18 cellular contexts compared by ENCODE assay signal in the genomic region with DNA sequence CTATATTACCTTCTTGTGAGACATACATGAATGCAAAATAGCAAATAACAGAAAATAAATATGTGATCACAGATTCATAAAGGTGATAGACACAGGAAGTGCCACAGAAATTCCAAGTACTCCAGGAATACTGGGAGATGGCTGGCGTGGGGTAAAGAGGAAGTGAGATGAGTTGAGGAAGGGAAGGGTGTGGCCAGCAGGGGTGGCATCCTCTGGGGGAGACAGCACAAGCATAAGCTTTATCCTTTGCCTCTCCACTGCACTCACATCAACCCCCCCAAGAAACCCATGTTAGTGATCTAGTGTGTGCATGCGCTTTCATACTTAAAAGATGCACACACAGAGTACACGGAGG.
A peak's percentile ranks its signal among the peaks of the same experiment; 100 is the strongest.
DNase-seq lines count a peak whose midpoint lies in the region; ATAC-seq and TF ChIP-seq lines count a peak whose summit lies in the region.
"Had no signal": no experiment of that assay in that cellular context is flagged by ENCODE, and none has a peak within 500 bp of the region (broad histone marks: within the 10 kb centered on the region; RNA-seq: fewer than 3 reads in every experiment).

No MANE protein-coding gene starts in this region.

- H3K27ac Mint-ChIP-seq in naive B cell, result peak overlapping the region in 5 of 6 donors; percentile 2 to 90 (median 73)
- H3K27ac Mint-ChIP-seq in activated naive CD8-positive, alpha-beta T cell treated with anti-CD3 and anti-CD28 coated beads, Interleukin-2, amount 50 U/mL, for 24 hours, result no peak overlapping the region
- H3K27ac Mint-ChIP-seq: HFFc6 had no signal

- peaks cover 28% of the 10 kb centered on the region; the same call in 1 of the 2 replicates for H3F3A ChIP-seq in PC-9 (ENCODE audit: insufficient read depth, low read depth)

- TF ChIP-seq CTCF in GM12873 (IDR thresholded peaks at IDR 0.05; ENCODE audit: insufficient read depth, low read depth, low read length, missing control alignments) (peak; percentile 5), PC-9 (conservative IDR thresholded peaks at IDR 0.05) (no peak)

- DNase-seq in PC-9 (no peak), naive B cell (no peak), GF-D8 (lab: John Stamatoyannopoulos, UW) (no peak), left cardiac atrium (no peak)
- no peak for DNase-seq in activated naive CD8-positive, alpha-beta T cell treated with anti-CD3 and anti-CD28 coated beads, Interleukin-2, amount 50 U/mL, for 24 hours
- DNase-seq: activated effector memory CD4-positive, alpha-beta T cell treated with anti-CD3 and anti-CD28 coated beads, Interleukin-2, amount 50 U/mL, for 16 hours; HFFc6; Karpas-422; mesendoderm; NCI-H1694 treated with DMSO at 0.1 percent for 48 hours; OCI-M1; sigmoid colon had no signal

- no peaks in the 10 kb centered on the region for H3K9me3 ChIP-seq in PC-9 (ENCODE audit: insufficient read depth, low read depth)
- H3K9me3 ChIP-seq: ascending aorta, sigmoid colon, thoracic aorta had no signal

- peaks cover 24 to 38% (median 30%) of the 10 kb centered on the region in 3 donors for H3K4me1 Mint-ChIP-seq in naive B cell
- H3K4me1 Mint-ChIP-seq in activated naive CD8-positive, alpha-beta T cell treated with anti-CD3 and anti-CD28 coated beads, Interleukin-2, amount 50 U/mL, for 24 hours, result peaks cover 13% of the 10 kb centered on the region

- no peaks in the 10 kb centered on the region for H3K27me3 Mint-ChIP-seq in naive B cell
- no peaks in the 10 kb centered on the region for H3K27me3 Mint-ChIP-seq in activated naive CD8-positive, alpha-beta T cell treated with anti-CD3 and anti-CD28 coated beads, Interleukin-2, amount 50 U/mL, for 24 hours

- no peaks in the 10 kb centered on the region for H3K36me3 ChIP-seq in PC-9 (ENCODE audit: low read depth)

- no peak overlapping the region for H3K4me3 ChIP-seq in PC-9
- H3K4me3 ChIP-seq: ascending aorta, coronary artery, sigmoid colon, thoracic aorta had no signal

- no peaks in the 10 kb centered on the region for H3K79me2 ChIP-seq in PC-9 (ENCODE audit: low read depth)

- H3K9me2 ChIP-seq in PC-9 (ENCODE audit: insufficient read depth), result no peaks in the 10 kb centered on the region

- H3K27ac ChIP-seq in PC-9, result peak overlapping the region; percentile 78
- H3K27ac ChIP-seq: coronary artery, sigmoid colon had no signal

- peaks cover 34% of the 10 kb centered on the region for H3K4me1 ChIP-seq in PC-9 (replicated peaks; ENCODE audit: insufficient read depth)
- H3K4me1 ChIP-seq: ascending aorta, sigmoid colon had no signal

- intact Hi-C loops in PC-9 (cut with micrococcal nuclease; ENCODE audit: unreplicated experiment) (no loop called here), left cardiac atrium (cut with DNase I) (no loop called here)

- no peak overlapping the region for H2AFZ ChIP-seq in PC-9

- H4K20me1 ChIP-seq in PC-9 (ENCODE audit: insufficient read depth), result no peaks in the 10 kb centered on the region

- no peaks in the 10 kb centered on the region for H3K36me3 Mint-ChIP-seq in naive B cell
- H3K36me3 Mint-ChIP-seq in activated naive CD8-positive, alpha-beta T cell treated with anti-CD3 and anti-CD28 coated beads, Interleukin-2, amount 50 U/mL, for 24 hours (ENCODE audit: low read depth), result no peaks in the 10 kb centered on the region

- no peaks in the 10 kb centered on the region for H3K9me3 Mint-ChIP-seq in naive B cell
- H3K9me3 Mint-ChIP-seq in activated naive CD8-positive, alpha-beta T cell treated with anti-CD3 and anti-CD28 coated beads, Interleukin-2, amount 50 U/mL, for 24 hours, result no peaks in the 10 kb centered on the region
- H3K9me3 Mint-ChIP-seq: HFFc6 had no signal

- POLR2A ChIA-PET in PC-9 (lab: Charles Lee; ENCODE audit: unreplicated experiment), result no interaction called here

- ATAC-seq in HG02642 (IDR thresholded peaks at IDR 0.05; ENCODE audit: poor library complexity, unreplicated experiment) (peak; percentile 42), naive B cell (ENCODE audit: low read depth in 2 of 2) (peak; percentile 19 to 33), GM18517 (IDR thresholded peaks at IDR 0.05; ENCODE audit: unreplicated experiment) (no peak), left cardiac atrium (no peak)
- ATAC-seq in activated naive CD8-positive, alpha-beta T cell treated with anti-CD3 and anti-CD28 coated beads, Interleukin-2, amount 50 U/mL, for 24 hours, result no peak

- BruUV-seq in PC-9 (replicated peaks; lab: Mats Ljungman, UMichigan), result no TSS peak

- peak overlapping the region in 6 of 8 donors; percentile 20 to 76 (median 37) for H3K4me3 Mint-ChIP-seq in naive B cell
- H3K4me3 Mint-ChIP-seq in activated naive CD8-positive, alpha-beta T cell treated with anti-CD3 and anti-CD28 coated beads, Interleukin-2, amount 50 U/mL, for 24 hours, result no peak overlapping the region
- H3K4me3 Mint-ChIP-seq: HFFc6 had no signal

- H3K27me3 ChIP-seq in PC-9 (ENCODE audit: insufficient read depth, low read depth), result no peaks in the 10 kb centered on the region
- H3K27me3 ChIP-seq: ascending aorta, sigmoid colon had no signal

- H3K4me2 ChIP-seq in PC-9, result peak overlapping the region; percentile 5; the same call in 1 of the 2 replicates

- CTCF ChIA-PET in PC-9 (lab: Charles Lee), result interaction anchor here (0.6 kb wide), 1 partner anchor 29 kb away, joined by 6 read pairs; no protein-coding TSS in a partner anchor

Comparison
In these comparisons a context has a peak if more than half of its experiments do, and no peak if none do; other contexts are left out.
1. ATAC-seq: peak in HG02642 (single experiment) and naive B cell (2 of 2); none in GM18517 (single experiment), activated naive CD8-positive, alpha-beta T cell treated with anti-CD3 and anti-CD28 coated beads, Interleukin-2, amount 50 U/mL, for 24 hours (single experiment) and left cardiac atrium (0 of 2).